ENCODE assay signal across 8 cellular contexts in genomic region chr2:68121873-68122679, GRCh38. TPM values are rescaled to one million over a fixed set of nuclear protein-coding genes. Genes with fewer than 3 reads are reported as not detected.
DNase-seq lines count a peak whose midpoint lies in the region; ATAC-seq, FAIRE-seq and TF ChIP-seq lines count a peak whose summit lies in the region.

No MANE protein-coding gene starts in this region.

- peak overlapping the region; percentile 3; the same call in 1 of the 2 replicates for H3K9ac ChIP-seq in IMR-90 (ENCODE audit: low read depth, low read length)

- H3K36me3 Mint-ChIP-seq in activated T-helper 2 cell treated with anti-CD3 and anti-CD28 coated beads, Interferon-gamma antibody, Interleukin-2, Interleukin-4, amounts not matched to agents 10 μg/mL and 5 μg/mL and 100 μg/mL, durations not matched to agents 14 hours and 24 hours and 36 hours (ENCODE audit: low read depth): no peaks in the 10 kb centered on the region

- H4K8ac ChIP-seq in IMR-90 (ENCODE audit: low read depth in 2 of 2, low read length in 2 of 2): peak overlapping the region in 1 of 2 experiments; percentile 38; a peak in 1 of 4 replicates

- peak; percentile 47 for DNase-seq in D721Med (ENCODE audit: insufficient read length, low spot score)
- DNase-seq in IMR-90: peak; percentile 88
- DNase-seq in RCC 7860 (ENCODE audit: low spot score): peak; percentile 39
- peak; percentile 50 for DNase-seq in activated T-helper 2 cell treated with anti-CD3 and anti-CD28 coated beads, Interferon-gamma antibody, Interleukin-2, Interleukin-4, amounts not matched to agents 10 μg/mL and 5 μg/mL and 100 μg/mL, durations not matched to agents 14 hours and 24 hours and 36 hours (ENCODE audit: low spot score)
- peak; percentile 89 for DNase-seq in fibroblast of villous mesenchyme (ENCODE audit: low read depth)
- DNase-seq in occipital lobe (lab: John Stamatoyannopoulos, UW): peak; percentile 68
- peak; percentile 95 for DNase-seq in superior temporal gyrus (ENCODE audit: extremely low spot score)

- peaks cover 1% of the 10 kb centered on the region for H3K27me3 Mint-ChIP-seq in activated T-helper 2 cell treated with anti-CD3 and anti-CD28 coated beads, Interferon-gamma antibody, Interleukin-2, Interleukin-4, amounts not matched to agents 10 μg/mL and 5 μg/mL and 100 μg/mL, durations not matched to agents 14 hours and 24 hours and 36 hours (ENCODE audit: low read depth)

- H2BK20ac ChIP-seq in IMR-90 (ENCODE audit: low read depth, low read length): no peak overlapping the region

- no peak overlapping the region for H2AK5ac ChIP-seq in IMR-90 (ENCODE audit: low read depth, low read length)

- H4K20me1 ChIP-seq in IMR-90 (ENCODE audit: insufficient read depth, low read length): no peaks in the 10 kb centered on the region

- no peak overlapping the region for H3K23ac ChIP-seq in IMR-90 (ENCODE audit: low read depth, low read length)

- BruUV-seq in IMR-90 (replicated peaks; lab: Mats Ljungman, UMichigan): no TSS peak

- H3K4me1 ChIP-seq in IMR-90 (ENCODE audit: control insufficient read depth, insufficient read depth, low read length): no peaks in the 10 kb centered on the region; the same call in none of the 2 replicates

- intact Hi-C loops in IMR-90 (cut with micrococcal nuclease): loop anchor here (1.0 to 5.0 kb wide), 5 partner anchors 35 to 319 kb away; partner anchors contain the start of gene PNO1
- intact Hi-C loops in activated T-helper 2 cell treated with anti-CD3 and anti-CD28 coated beads, Interferon-gamma antibody, Interleukin-2, Interleukin-4, amounts not matched to agents 10 μg/mL and 5 μg/mL and 100 μg/mL, durations not matched to agents 14 hours and 24 hours and 36 hours (cut with micrococcal nuclease): loop anchor here (1.0 kb wide), 3 partner anchors 63 to 319 kb away; no protein-coding TSS in a partner anchor

- peaks cover 1% of the 10 kb centered on the region; the same call in 1 of the 2 replicates for H3K27me3 ChIP-seq in IMR-90 (ENCODE audit: control insufficient read depth, insufficient read depth, low read length)

- H3K4me3 ChIP-seq in IMR-90 (ENCODE audit: insufficient read depth, low read depth, low read length) (no peak overlapping the region), fibroblast of villous mesenchyme (ENCODE audit: low read depth, low read length) (no peak overlapping the region)

- H3K27ac Mint-ChIP-seq in activated T-helper 2 cell treated with anti-CD3 and anti-CD28 coated beads, Interferon-gamma antibody, Interleukin-2, Interleukin-4, amounts not matched to agents 10 μg/mL and 5 μg/mL and 100 μg/mL, durations not matched to agents 14 hours and 24 hours and 36 hours: no peak overlapping the region

- peak overlapping the region; percentile 75 for H2AFZ ChIP-seq in IMR-90 (replicated peaks; ENCODE audit: low read length, poor library complexity)

- H3K18ac ChIP-seq in IMR-90 (ENCODE audit: low read depth, low read length): no peak overlapping the region

- POLR2A ChIA-PET in IMR-90 (lab: Charles Lee; ENCODE audit: unreplicated experiment): interaction anchor here (0.7 kb wide), 1 partner anchor 130 kb away, joined by 3 read pairs; the partner anchor contains the start of gene PPP3R1

- peak overlapping the region; percentile 62 for H3K4me2 ChIP-seq in IMR-90 (ENCODE audit: low read depth, low read length)

- in situ Hi-C loops in IMR-90 (cut with MboI; ENCODE audit: low sequenced_read_pairs): loop anchor here (5.0 kb wide), 2 partner anchors 165 to 320 kb away; no protein-coding TSS in a partner anchor

- H2BK5ac ChIP-seq in IMR-90 (ENCODE audit: low read depth, low read length, poor library complexity, severe bottlenecking): no peak overlapping the region

- no peak overlapping the region for H4K91ac ChIP-seq in IMR-90 (ENCODE audit: insufficient read depth, low read depth, low read length)

- no peak overlapping the region for H4K5ac ChIP-seq in IMR-90 (ENCODE audit: low read depth, low read length)

- no peak overlapping the region for H3K4me3 Mint-ChIP-seq in activated T-helper 2 cell treated with anti-CD3 and anti-CD28 coated beads, Interferon-gamma antibody, Interleukin-2, Interleukin-4, amounts not matched to agents 10 μg/mL and 5 μg/mL and 100 μg/mL, durations not matched to agents 14 hours and 24 hours and 36 hours (ENCODE audit: low read depth)

- no peak overlapping the region for H2BK120ac ChIP-seq in IMR-90 (ENCODE audit: low read depth, low read length)

- H3K79me1 ChIP-seq in IMR-90 (ENCODE audit: low read depth in 1 of 2, low read length in 2 of 2): no peaks in the 10 kb centered on the region

- CTCF ChIA-PET in IMR-90 (lab: Yijun Ruan, JAX): interaction anchor here (0.6 to 3.0 kb wide), 13 partner anchors 12 to 322 kb away, joined by 3 to 23 read pairs (median 4); a partner anchor contains a TSS

- TF ChIP-seq CTCF in D721Med (IDR thresholded peaks at IDR 0.05; ENCODE audit: insufficient read depth, missing control alignments): peak; percentile 97
- peak; percentile 98 for TF ChIP-seq CTCF in IMR-90 (conservative IDR thresholded peaks at IDR 0.05; ENCODE audit: low read depth, low read length)
- TF ChIP-seq CTCF in fibroblast of villous mesenchyme (IDR thresholded peaks at IDR 0.05; ENCODE audit: insufficient read depth, low read depth, low read length): peak; percentile 98

- no peak for TF ChIP-seq POLR2A in IMR-90 (IDR thresholded peaks at IDR 0.05; ENCODE audit: low read depth, low read length)

- no peak overlapping the region for H3K56ac ChIP-seq in IMR-90 (ENCODE audit: extremely low read depth, insufficient read depth, low read length)

- H3K9me3 Mint-ChIP-seq in activated T-helper 2 cell treated with anti-CD3 and anti-CD28 coated beads, Interferon-gamma antibody, Interleukin-2, Interleukin-4, amounts not matched to agents 10 μg/mL and 5 μg/mL and 100 μg/mL, durations not matched to agents 14 hours and 24 hours and 36 hours: no peaks in the 10 kb centered on the region

- H2AK9ac ChIP-seq in IMR-90 (replicated peaks; ENCODE audit: low read depth, low read length, poor library complexity): no peak overlapping the region

- H3K14ac ChIP-seq in IMR-90 (replicated peaks; ENCODE audit: low read depth, low read length): 0 out of 2 replicates have a peak overlapping the region, but pooled peaks have one; percentile 23

- no peaks in the 10 kb centered on the region for H3K36me3 ChIP-seq in IMR-90 (ENCODE audit: control insufficient read depth, insufficient read depth, low read length)

- H3K9me1 ChIP-seq in IMR-90 (ENCODE audit: insufficient read depth, low read length): no peaks in the 10 kb centered on the region

- WGBS in IMR-90 (ENCODE audit: extremely low coverage in 2 of 2, insufficient read length in 1 of 2), 2 experiments: no CpG with 5 or more reads among the region's 16 CpGs

- peak; percentile 96 for TF ChIP-seq RAD21 in IMR-90 (IDR thresholded peaks at IDR 0.05; ENCODE audit: low read length)

- H2BK15ac ChIP-seq in IMR-90 (ENCODE audit: low read depth, low read length): no peak overlapping the region

- peak; percentile 89 for ATAC-seq in IMR-90 (ENCODE audit: low read depth)
- ATAC-seq in GM18909 (IDR thresholded peaks at IDR 0.05; ENCODE audit: poor library complexity, unreplicated experiment): no peak

- no peak overlapping the region for H3K4ac ChIP-seq in IMR-90 (ENCODE audit: low read depth, low read length)

- no peak overlapping the region for H3K27ac ChIP-seq in IMR-90 (ENCODE audit: insufficient read depth, low read length)

- no peaks in the 10 kb centered on the region for H3K9me3 ChIP-seq in IMR-90 (ENCODE audit: control insufficient read depth, insufficient read depth, low read length)

- dilution Hi-C loops in IMR-90 (cut with HindIII; ENCODE audit: low sequenced_read_pairs, unreplicated experiment): no loop called here

- no peak for FAIRE-seq in D721Med (lab: Jason Lieb, UNC)
- FAIRE-seq in RCC 7860 (lab: Jason Lieb, UNC): no peak

- H3K4me1 Mint-ChIP-seq in activated T-helper 2 cell treated with anti-CD3 and anti-CD28 coated beads, Interferon-gamma antibody, Interleukin-2, Interleukin-4, amounts not matched to agents 10 μg/mL and 5 μg/mL and 100 μg/mL, durations not matched to agents 14 hours and 24 hours and 36 hours (ENCODE audit: low read depth): peaks cover 14% of the 10 kb centered on the region

TF ChIP-seq in IMR-90, 13 proteins besides CTCF, POLR2A, EP300 and RAD21:
- TF ChIP-seq BHLHE40 (IDR thresholded peaks at IDR 0.05; ENCODE audit: low read depth, low read length): peak; percentile 88
- 0 out of 2 replicates have a peak, but pooled peaks have one; percentile 20 for TF ChIP-seq MXI1 (IDR thresholded peaks at IDR 0.05; ENCODE audit: borderline replicate concordance, low read depth, low read length)
- no peak for TF ChIP-seq USF2 (IDR thresholded peaks at IDR 0.05; ENCODE audit: low read depth, low read length)
- TF ChIP-seq SMC3 (IDR thresholded peaks at IDR 0.05; ENCODE audit: low read depth, low read length): peak; percentile 97
- TF ChIP-seq RFX5 (IDR thresholded peaks at IDR 0.05; ENCODE audit: low read depth, low read length): no peak
TF ChIP-seq in IMR-90: peak in this region for 3.

RNA-seq across cellular contexts. Expression of gene PNO1, which starts 35.6 kb away (rescaled TPM):
- 14.7 and 25.8 TPM in 2 replicates for total RNA-seq in IMR-90 (2012; rRNA removed)
- polyA plus RNA-seq in IMR-90 (2012; rRNA removed): 12.6 and 12.8 TPM in 2 replicates
- polyA plus RNA-seq in IMR-90 (2012; cell fraction: cytosol; rRNA removed): 2.6 and 3.9 TPM in 2 replicates
- polyA plus RNA-seq in IMR-90 (2012; cell fraction: nucleus; rRNA removed; ENCODE audit: low replicate concordance): 1.2 and 4.0 TPM in 2 replicates
- total RNA-seq in activated T-helper 2 cell treated with anti-CD3 and anti-CD28 coated beads, Interferon-gamma antibody, Interleukin-2, Interleukin-4, amounts not matched to agents 10 μg/mL and 5 μg/mL and 100 μg/mL, durations not matched to agents 14 hours and 24 hours and 36 hours: 24.5 and 24.7 TPM in 2 replicates
- 13.4 and 13.5 TPM in 2 replicates for total RNA-seq in fibroblast of villous mesenchyme
- 15.0 TPM for total RNA-seq in occipital lobe

RNA-seq across cellular contexts. Expression of gene C1D, which starts 59.3 kb away (rescaled TPM):
- total RNA-seq in IMR-90 (2012; rRNA removed) (2.7 and 13.6 TPM in 2 replicates), fibroblast of villous mesenchyme (23.5 and 31.5 TPM in 2 replicates), occipital lobe (30.6 TPM)
- polyA plus RNA-seq in IMR-90 (2012; rRNA removed): 14.3 and 16.7 TPM in 2 replicates
- polyA plus RNA-seq in IMR-90 (2012; cell fraction: cytosol; rRNA removed): 1.7 and 3.4 TPM in 2 replicates
- 0.37 and 7.2 TPM in 2 replicates for polyA plus RNA-seq in IMR-90 (2012; cell fraction: nucleus; rRNA removed; ENCODE audit: low replicate concordance)
- 28.5 and 30.7 TPM in 2 replicates for total RNA-seq in activated T-helper 2 cell treated with anti-CD3 and anti-CD28 coated beads, Interferon-gamma antibody, Interleukin-2, Interleukin-4, amounts not matched to agents 10 μg/mL and 5 μg/mL and 100 μg/mL, durations not matched to agents 14 hours and 24 hours and 36 hours

Comparison
In these comparisons a context has a peak if more than half of its experiments do, and no peak if none do; other contexts are left out.
1. DNase-seq: peak in every context shown above with its lines; median percentile 95 in superior temporal gyrus; 89 in fibroblast of villous mesenchyme; 88 in IMR-90; 68 in occipital lobe; 50 in activated T-helper 2 cell treated with anti-CD3 and anti-CD28 coated beads, Interferon-gamma antibody, Interleukin-2, Interleukin-4, amounts not matched to agents 10 μg/mL and 5 μg/mL and 100 μg/mL, durations not matched to agents 14 hours and 24 hours and 36 hours; 47 in D721Med; 39 in RCC 7860.